ENCODE assay signal across 34 cellular contexts in genomic region chr16:31479752-31480151, GRCh38. TPM values are rescaled to one million over a fixed set of nuclear protein-coding genes. Genes with fewer than 3 reads are reported as not detected.
"Had no signal": no experiment of that assay in that cellular context is flagged by ENCODE, and none has a peak within 500 bp of the region (broad histone marks: within the 10 kb centered on the region; RNA-seq: fewer than 3 reads in every experiment).

No MANE protein-coding gene starts in this region.

- H3K4me3 Mint-ChIP-seq: activated CD4-positive, alpha-beta T cell treated with anti-CD3 and anti-CD28 coated beads for 36 hours; activated CD4-positive, alpha-beta T cell treated with anti-CD3 and anti-CD28 coated beads, Interleukin-2, amount 10 ng/mL, durations not matched to agents 7 days and 5 days; activated CD8-positive, alpha-beta T cell treated with anti-CD3 and anti-CD28 coated beads, Interleukin-2, amount 10 ng/mL, durations not matched to agents 7 days and 5 days; activated naive CD4-positive, alpha-beta T cell treated with anti-CD3 and anti-CD28 coated beads for 36 hours; activated naive CD8-positive, alpha-beta T cell; activated naive CD8-positive, alpha-beta T cell treated with anti-CD3 and anti-CD28 coated beads, Interleukin-2, amount 50 U/mL, for 24 hours; activated T-cell treated with anti-CD3 and anti-CD28 coated beads, Interleukin-2, amount 50 U/mL, for 24 hours; T-helper 1 cell treated with Interleukin-12 subunit alpha and Interleukin-12 subunit beta and Interleukin-4 antibody, amounts not matched to agents 30 μg/mL and 1 μg/mL, for 36 hours; T-helper 2 cell treated with Interferon-gamma antibody and Interleukin-4, amounts not matched to agents 5 μg/mL and 100 μg/mL, for 36 hours had no signal

- H3K36me3 Mint-ChIP-seq: activated naive CD8-positive, alpha-beta T cell had no signal

- H3K27ac ChIP-seq: brain microvascular endothelial cell, cardiac muscle cell, SJSA1 had no signal

- H3K9me3 ChIP-seq: Peyer's patch, SJSA1, SK-N-SH had no signal

- H3K9me3 Mint-ChIP-seq: activated CD4-positive, alpha-beta T cell treated with anti-CD3 and anti-CD28 coated beads, Interleukin-2, amount 10 ng/mL, durations not matched to agents 7 days and 5 days; activated naive CD4-positive, alpha-beta T cell treated with anti-CD3 and anti-CD28 coated beads for 36 hours; activated naive CD8-positive, alpha-beta T cell treated with anti-CD3 and anti-CD28 coated beads, Interleukin-2, amount 50 U/mL, for 24 hours; activated T-cell treated with anti-CD3 and anti-CD28 coated beads, Interleukin-2, amount 50 U/mL, for 24 hours; activated T-helper 2 cell treated with anti-CD3 and anti-CD28 coated beads, Interferon-gamma antibody, Interleukin-2, Interleukin-4, amounts not matched to agents 10 μg/mL and 5 μg/mL and 100 μg/mL, durations not matched to agents 14 hours and 24 hours and 36 hours; T-helper 1 cell treated with Interleukin-12 subunit alpha and Interleukin-12 subunit beta and Interleukin-4 antibody, amounts not matched to agents 30 μg/mL and 1 μg/mL, for 36 hours; T-helper 2 cell treated with Interferon-gamma antibody and Interleukin-4, amounts not matched to agents 5 μg/mL and 100 μg/mL, for 36 hours had no signal

- H3K27me3 ChIP-seq: brain microvascular endothelial cell, Peyer's patch had no signal

- DNase-seq: activated CD4-positive, alpha-beta T cell treated with anti-CD3 and anti-CD28 coated beads for 36 hours; activated CD4-positive, alpha-beta T cell treated with anti-CD3 and anti-CD28 coated beads, Interleukin-2, amount 10 ng/mL, durations not matched to agents 7 days and 5 days; activated CD4-positive, alpha-beta T cell treated with anti-CD3 and anti-CD28 coated beads, Interleukin-2, amount 50 U/mL, for 48 hours; activated CD8-positive, alpha-beta T cell treated with anti-CD3 and anti-CD28 coated beads, Interleukin-2, amount 10 ng/mL, durations not matched to agents 7 days and 5 days; activated gamma-delta T cell; activated naive CD4-positive, alpha-beta T cell treated with anti-CD3 and anti-CD28 coated beads for 36 hours; activated naive CD8-positive, alpha-beta T cell treated with anti-CD3 and anti-CD28 coated beads, Interleukin-2, amount 50 U/mL, for 24 hours; activated T-cell treated with anti-CD3 and anti-CD28 coated beads, Interleukin-2, amount 50 U/mL, for 24 hours; aorta; brain microvascular endothelial cell; Kasumi-1; KG1; MM.1S; MV-4-11; NCI-H1092; NCI-H1436 treated with DMSO at 0.1 percent for 48 hours; NCI-H1694 treated with DMSO at 0.1 percent for 48 hours; NCI-H2029; NCI-H510A; NCI-H526; NCI-H748 treated with DMSO at 0.1 percent for 48 hours; NK-92 treated with Interleukin-12 subunit alpha and Interleukin-12 subunit beta, amount 100 ng/mL, for 24 hours; PC-3; RPMI8226; SHP77 treated with DMSO at 0.1 percent for 48 hours; SK-N-SH had no signal

- H3K27me3 Mint-ChIP-seq: activated CD4-positive, alpha-beta T cell treated with anti-CD3 and anti-CD28 coated beads for 36 hours; activated naive CD8-positive, alpha-beta T cell had no signal

- ATAC-seq: activated CD4-positive, alpha-beta T cell treated with anti-CD3 and anti-CD28 coated beads for 36 hours; activated CD4-positive, CD25-positive, alpha-beta regulatory T cell treated with anti-CD3 and anti-CD28 coated beads, Interleukin-2, amount 50 U/mL, for 24 hours; activated CD8-positive, alpha-beta T cell treated with anti-CD3 and anti-CD28 coated beads, Interleukin-2, amount 10 ng/mL, durations not matched to agents 7 days and 5 days; activated naive CD8-positive, alpha-beta T cell treated with anti-CD3 and anti-CD28 coated beads, Interleukin-2, amount 50 U/mL, for 24 hours; PC-3 had no signal

- H3K4me3 ChIP-seq: cardiac muscle cell, Peyer's patch, SJSA1 had no signal

- H3K36me3 ChIP-seq: Peyer's patch had no signal

- H3K27ac Mint-ChIP-seq: activated CD4-positive, alpha-beta T cell treated with anti-CD3 and anti-CD28 coated beads for 36 hours; activated CD4-positive, alpha-beta T cell treated with anti-CD3 and anti-CD28 coated beads, Interleukin-2, amount 10 ng/mL, durations not matched to agents 7 days and 5 days; activated CD8-positive, alpha-beta T cell treated with anti-CD3 and anti-CD28 coated beads, Interleukin-2, amount 10 ng/mL, durations not matched to agents 7 days and 5 days; activated naive CD4-positive, alpha-beta T cell treated with anti-CD3 and anti-CD28 coated beads for 36 hours; activated naive CD8-positive, alpha-beta T cell; activated naive CD8-positive, alpha-beta T cell treated with anti-CD3 and anti-CD28 coated beads, Interleukin-2, amount 50 U/mL, for 24 hours; activated T-cell treated with anti-CD3 and anti-CD28 coated beads, Interleukin-2, amount 50 U/mL, for 24 hours; activated T-helper 2 cell treated with anti-CD3 and anti-CD28 coated beads, Interferon-gamma antibody, Interleukin-2, Interleukin-4, amounts not matched to agents 10 μg/mL and 5 μg/mL and 100 μg/mL, durations not matched to agents 14 hours and 24 hours and 36 hours; T-helper 1 cell treated with Interleukin-12 subunit alpha and Interleukin-12 subunit beta and Interleukin-4 antibody, amounts not matched to agents 30 μg/mL and 1 μg/mL, for 36 hours; T-helper 2 cell treated with Interferon-gamma antibody and Interleukin-4, amounts not matched to agents 5 μg/mL and 100 μg/mL, for 36 hours had no signal

RNA-seq across cellular contexts. Expression of gene SLC5A2, which starts 3.2 kb away (rescaled TPM):
- total RNA-seq: activated naive CD4-positive, alpha-beta T cell treated with anti-CD3 and anti-CD28 coated beads for 36 hours; activated T-helper 2 cell treated with anti-CD3 and anti-CD28 coated beads, Interferon-gamma antibody, Interleukin-2, Interleukin-4, amounts not matched to agents 10 μg/mL and 5 μg/mL and 100 μg/mL, durations not matched to agents 14 hours and 24 hours and 36 hours; SJSA1 had no signal

RNA-seq across cellular contexts. Expression of gene ZNF843, which starts 37.2 kb away (rescaled TPM):
- total RNA-seq: PC-3 had no signal
